ENCODE assay signal across 1 cellular context in the genomic region with DNA sequence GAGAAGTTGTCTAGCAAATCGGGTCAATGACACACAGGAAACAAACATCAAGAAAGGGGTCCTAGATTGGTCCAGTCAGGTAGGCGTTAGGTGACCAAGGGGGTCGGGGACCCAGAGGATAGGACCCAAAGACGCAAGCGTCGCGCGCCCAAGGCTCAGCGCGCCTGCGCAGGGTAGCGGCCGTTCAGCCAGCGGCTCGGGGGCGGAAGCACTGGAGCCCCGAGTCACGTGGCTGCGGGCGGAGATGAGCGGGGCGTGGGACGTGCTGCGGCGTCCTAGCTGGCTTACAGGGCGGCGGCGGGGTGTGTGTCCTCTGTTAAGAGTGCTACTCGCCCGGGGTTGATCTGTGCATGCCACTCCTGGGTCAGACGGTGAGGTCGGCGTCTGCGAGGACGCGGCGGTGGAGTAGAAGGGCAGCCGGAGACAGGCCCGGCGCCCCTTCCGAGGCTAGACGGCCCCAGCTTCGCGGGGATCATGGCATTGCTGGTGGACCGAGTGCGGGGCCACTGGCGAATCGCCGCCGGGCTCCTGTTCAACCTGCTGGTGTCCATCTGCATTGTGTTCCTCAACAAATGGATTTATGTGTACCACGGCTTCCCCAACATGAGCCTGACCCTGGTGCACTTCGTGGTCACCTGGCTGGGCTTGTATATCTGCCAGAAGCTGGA.
TF ChIP-seq lines count a peak whose summit lies in the region.

A gene (plus strand): TSS at position 273 of the 668 bp plus-strand sequence. CDS start 202 bp downstream, at position 475.

TF ChIP-seq in K562, 482 proteins besides CTCF, POLR2A, EP300 and RAD21 (continued from another document and continues in another):
- TF ChIP-seq, protein P1, sequence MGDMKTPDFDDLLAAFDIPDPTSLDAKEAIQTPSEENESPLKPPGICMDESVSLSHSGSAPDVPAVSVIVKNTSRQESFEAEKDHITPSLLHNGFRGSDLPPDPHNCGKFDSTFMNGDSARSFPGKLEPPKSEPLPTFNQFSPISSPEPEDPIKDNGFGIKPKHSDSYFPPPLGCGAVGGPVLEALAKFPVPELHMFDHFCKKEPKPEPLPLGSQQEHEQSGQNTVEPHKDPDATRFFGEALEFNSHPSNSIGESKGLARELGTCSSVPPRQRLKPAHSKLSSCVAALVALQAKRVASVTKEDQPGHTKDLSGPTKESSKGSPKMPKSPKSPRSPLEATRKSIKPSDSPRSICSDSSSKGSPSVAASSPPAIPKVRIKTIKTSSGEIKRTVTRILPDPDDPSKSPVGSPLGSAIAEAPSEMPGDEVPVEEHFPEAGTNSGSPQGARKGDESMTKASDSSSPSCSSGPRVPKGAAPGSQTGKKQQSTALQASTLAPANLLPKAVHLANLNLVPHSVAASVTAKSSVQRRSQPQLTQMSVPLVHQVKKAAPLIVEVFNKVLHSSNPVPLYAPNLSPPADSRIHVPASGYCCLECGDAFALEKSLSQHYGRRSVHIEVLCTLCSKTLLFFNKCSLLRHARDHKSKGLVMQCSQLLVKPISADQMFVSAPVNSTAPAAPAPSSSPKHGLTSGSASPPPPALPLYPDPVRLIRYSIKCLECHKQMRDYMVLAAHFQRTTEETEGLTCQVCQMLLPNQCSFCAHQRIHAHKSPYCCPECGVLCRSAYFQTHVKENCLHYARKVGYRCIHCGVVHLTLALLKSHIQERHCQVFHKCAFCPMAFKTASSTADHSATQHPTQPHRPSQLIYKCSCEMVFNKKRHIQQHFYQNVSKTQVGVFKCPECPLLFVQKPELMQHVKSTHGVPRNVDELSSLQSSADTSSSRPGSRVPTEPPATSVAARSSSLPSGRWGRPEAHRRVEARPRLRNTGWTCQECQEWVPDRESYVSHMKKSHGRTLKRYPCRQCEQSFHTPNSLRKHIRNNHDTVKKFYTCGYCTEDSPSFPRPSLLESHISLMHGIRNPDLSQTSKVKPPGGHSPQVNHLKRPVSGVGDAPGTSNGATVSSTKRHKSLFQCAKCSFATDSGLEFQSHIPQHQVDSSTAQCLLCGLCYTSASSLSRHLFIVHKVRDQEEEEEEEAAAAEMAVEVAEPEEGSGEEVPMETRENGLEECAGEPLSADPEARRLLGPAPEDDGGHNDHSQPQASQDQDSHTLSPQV (IDR thresholded peaks at IDR 0.05): no peak; the same call in 1 of the 2 replicates
- peak; percentile 84 for TF ChIP-seq ZFX (CRISPR knock-in tag; IDR thresholded peaks at IDR 0.05)
- TF ChIP-seq CAMTA2 (CRISPR knock-in tag; conservative IDR thresholded peaks at IDR 0.05): 0 out of 2 replicates have a peak, but pooled peaks have one; percentile 18
- no peak for TF ChIP-seq ARHGAP35 (IDR thresholded peaks at IDR 0.05; ENCODE audit: partially characterized antibody)
- peak; percentile 62 for TF ChIP-seq FIP1L1 (IDR thresholded peaks at IDR 0.05; ENCODE audit: low read depth, low read length, poor library complexity, severe bottlenecking)
- TF ChIP-seq PHF20 (IDR thresholded peaks at IDR 0.05; ENCODE audit: partially characterized antibody): peak; percentile 79
- no peak for TF ChIP-seq NR1H2 (CRISPR knock-in tag; IDR thresholded peaks at IDR 0.05)
- TF ChIP-seq, protein P2, sequence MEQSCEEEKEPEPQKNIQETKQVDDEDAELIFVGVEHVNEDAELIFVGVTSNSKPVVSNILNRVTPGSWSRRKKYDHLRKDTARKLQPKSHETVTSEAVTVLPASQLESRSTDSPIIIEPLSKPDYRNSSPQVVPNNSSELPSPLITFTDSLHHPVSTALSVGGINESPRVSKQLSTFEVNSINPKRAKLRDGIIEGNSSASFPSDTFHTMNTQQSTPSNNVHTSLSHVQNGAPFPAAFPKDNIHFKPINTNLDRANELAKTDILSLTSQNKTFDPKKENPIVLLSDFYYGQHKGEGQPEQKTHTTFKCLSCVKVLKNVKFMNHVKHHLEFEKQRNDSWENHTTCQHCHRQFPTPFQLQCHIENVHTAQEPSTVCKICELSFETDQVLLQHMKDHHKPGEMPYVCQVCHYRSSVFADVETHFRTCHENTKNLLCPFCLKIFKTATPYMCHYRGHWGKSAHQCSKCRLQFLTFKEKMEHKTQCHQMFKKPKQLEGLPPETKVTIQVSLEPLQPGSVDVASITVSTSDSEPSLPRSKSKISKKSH (CRISPR knock-in tag; IDR thresholded peaks at IDR 0.05): no peak
- no peak for TF ChIP-seq NONO (IDR thresholded peaks at IDR 0.05; ENCODE audit: low read depth in 2 of 2, low read length in 1 of 2)
- no peak for TF ChIP-seq PCBP2 (IDR thresholded peaks at IDR 0.05; ENCODE audit: low read depth, low read length, poor library complexity, severe bottlenecking)
- peak; percentile 55; the same call in 1 of the 2 replicates for TF ChIP-seq MXI1 (IDR thresholded peaks at IDR 0.05; ENCODE audit: low read depth, low read length)
- no peak for TF ChIP-seq ZC3H11A (IDR thresholded peaks at IDR 0.05; ENCODE audit: low read depth, low read length)
- TF ChIP-seq FOXA3 (CRISPR knock-in tag; conservative IDR thresholded peaks at IDR 0.05 in 1 of 2, IDR thresholded peaks at IDR 0.05 in 1 of 2): 0 out of 4 replicates have a peak, but pooled peaks of 1 of the 2 experiments have one; percentile 37
- no peak for TF ChIP-seq PTBP1 (IDR thresholded peaks at IDR 0.05; ENCODE audit: low read depth, low read length)
- TF ChIP-seq, protein P3, sequence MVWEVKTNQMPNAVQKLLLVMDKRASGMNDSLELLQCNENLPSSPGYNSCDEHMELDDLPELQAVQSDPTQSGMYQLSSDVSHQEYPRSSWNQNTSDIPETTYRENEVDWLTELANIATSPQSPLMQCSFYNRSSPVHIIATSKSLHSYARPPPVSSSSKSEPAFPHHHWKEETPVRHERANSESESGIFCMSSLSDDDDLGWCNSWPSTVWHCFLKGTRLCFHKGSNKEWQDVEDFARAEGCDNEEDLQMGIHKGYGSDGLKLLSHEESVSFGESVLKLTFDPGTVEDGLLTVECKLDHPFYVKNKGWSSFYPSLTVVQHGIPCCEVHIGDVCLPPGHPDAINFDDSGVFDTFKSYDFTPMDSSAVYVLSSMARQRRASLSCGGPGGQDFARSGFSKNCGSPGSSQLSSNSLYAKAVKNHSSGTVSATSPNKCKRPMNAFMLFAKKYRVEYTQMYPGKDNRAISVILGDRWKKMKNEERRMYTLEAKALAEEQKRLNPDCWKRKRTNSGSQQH (CRISPR knock-in tag; IDR thresholded peaks at IDR 0.05): peak; percentile 59; the same call in 1 of the 2 replicates
- TF ChIP-seq BHLHE40 (IDR thresholded peaks at IDR 0.05; ENCODE audit: low read length): peak; percentile 89
- TF ChIP-seq, protein P4, sequence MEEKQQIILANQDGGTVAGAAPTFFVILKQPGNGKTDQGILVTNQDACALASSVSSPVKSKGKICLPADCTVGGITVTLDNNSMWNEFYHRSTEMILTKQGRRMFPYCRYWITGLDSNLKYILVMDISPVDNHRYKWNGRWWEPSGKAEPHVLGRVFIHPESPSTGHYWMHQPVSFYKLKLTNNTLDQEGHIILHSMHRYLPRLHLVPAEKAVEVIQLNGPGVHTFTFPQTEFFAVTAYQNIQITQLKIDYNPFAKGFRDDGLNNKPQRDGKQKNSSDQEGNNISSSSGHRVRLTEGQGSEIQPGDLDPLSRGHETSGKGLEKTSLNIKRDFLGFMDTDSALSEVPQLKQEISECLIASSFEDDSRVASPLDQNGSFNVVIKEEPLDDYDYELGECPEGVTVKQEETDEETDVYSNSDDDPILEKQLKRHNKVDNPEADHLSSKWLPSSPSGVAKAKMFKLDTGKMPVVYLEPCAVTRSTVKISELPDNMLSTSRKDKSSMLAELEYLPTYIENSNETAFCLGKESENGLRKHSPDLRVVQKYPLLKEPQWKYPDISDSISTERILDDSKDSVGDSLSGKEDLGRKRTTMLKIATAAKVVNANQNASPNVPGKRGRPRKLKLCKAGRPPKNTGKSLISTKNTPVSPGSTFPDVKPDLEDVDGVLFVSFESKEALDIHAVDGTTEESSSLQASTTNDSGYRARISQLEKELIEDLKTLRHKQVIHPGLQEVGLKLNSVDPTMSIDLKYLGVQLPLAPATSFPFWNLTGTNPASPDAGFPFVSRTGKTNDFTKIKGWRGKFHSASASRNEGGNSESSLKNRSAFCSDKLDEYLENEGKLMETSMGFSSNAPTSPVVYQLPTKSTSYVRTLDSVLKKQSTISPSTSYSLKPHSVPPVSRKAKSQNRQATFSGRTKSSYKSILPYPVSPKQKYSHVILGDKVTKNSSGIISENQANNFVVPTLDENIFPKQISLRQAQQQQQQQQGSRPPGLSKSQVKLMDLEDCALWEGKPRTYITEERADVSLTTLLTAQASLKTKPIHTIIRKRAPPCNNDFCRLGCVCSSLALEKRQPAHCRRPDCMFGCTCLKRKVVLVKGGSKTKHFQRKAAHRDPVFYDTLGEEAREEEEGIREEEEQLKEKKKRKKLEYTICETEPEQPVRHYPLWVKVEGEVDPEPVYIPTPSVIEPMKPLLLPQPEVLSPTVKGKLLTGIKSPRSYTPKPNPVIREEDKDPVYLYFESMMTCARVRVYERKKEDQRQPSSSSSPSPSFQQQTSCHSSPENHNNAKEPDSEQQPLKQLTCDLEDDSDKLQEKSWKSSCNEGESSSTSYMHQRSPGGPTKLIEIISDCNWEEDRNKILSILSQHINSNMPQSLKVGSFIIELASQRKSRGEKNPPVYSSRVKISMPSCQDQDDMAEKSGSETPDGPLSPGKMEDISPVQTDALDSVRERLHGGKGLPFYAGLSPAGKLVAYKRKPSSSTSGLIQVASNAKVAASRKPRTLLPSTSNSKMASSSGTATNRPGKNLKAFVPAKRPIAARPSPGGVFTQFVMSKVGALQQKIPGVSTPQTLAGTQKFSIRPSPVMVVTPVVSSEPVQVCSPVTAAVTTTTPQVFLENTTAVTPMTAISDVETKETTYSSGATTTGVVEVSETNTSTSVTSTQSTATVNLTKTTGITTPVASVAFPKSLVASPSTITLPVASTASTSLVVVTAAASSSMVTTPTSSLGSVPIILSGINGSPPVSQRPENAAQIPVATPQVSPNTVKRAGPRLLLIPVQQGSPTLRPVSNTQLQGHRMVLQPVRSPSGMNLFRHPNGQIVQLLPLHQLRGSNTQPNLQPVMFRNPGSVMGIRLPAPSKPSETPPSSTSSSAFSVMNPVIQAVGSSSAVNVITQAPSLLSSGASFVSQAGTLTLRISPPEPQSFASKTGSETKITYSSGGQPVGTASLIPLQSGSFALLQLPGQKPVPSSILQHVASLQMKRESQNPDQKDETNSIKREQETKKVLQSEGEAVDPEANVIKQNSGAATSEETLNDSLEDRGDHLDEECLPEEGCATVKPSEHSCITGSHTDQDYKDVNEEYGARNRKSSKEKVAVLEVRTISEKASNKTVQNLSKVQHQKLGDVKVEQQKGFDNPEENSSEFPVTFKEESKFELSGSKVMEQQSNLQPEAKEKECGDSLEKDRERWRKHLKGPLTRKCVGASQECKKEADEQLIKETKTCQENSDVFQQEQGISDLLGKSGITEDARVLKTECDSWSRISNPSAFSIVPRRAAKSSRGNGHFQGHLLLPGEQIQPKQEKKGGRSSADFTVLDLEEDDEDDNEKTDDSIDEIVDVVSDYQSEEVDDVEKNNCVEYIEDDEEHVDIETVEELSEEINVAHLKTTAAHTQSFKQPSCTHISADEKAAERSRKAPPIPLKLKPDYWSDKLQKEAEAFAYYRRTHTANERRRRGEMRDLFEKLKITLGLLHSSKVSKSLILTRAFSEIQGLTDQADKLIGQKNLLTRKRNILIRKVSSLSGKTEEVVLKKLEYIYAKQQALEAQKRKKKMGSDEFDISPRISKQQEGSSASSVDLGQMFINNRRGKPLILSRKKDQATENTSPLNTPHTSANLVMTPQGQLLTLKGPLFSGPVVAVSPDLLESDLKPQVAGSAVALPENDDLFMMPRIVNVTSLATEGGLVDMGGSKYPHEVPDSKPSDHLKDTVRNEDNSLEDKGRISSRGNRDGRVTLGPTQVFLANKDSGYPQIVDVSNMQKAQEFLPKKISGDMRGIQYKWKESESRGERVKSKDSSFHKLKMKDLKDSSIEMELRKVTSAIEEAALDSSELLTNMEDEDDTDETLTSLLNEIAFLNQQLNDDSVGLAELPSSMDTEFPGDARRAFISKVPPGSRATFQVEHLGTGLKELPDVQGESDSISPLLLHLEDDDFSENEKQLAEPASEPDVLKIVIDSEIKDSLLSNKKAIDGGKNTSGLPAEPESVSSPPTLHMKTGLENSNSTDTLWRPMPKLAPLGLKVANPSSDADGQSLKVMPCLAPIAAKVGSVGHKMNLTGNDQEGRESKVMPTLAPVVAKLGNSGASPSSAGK (IDR thresholded peaks at IDR 0.05): peak; percentile 46; the same call in 1 of the 2 replicates
- peak; percentile 70 for TF ChIP-seq ZBED1 (IDR thresholded peaks at IDR 0.05)
- TF ChIP-seq ZNF384 (IDR thresholded peaks at IDR 0.05; ENCODE audit: low read depth, low read length): no peak
- TF ChIP-seq ARID1B (IDR thresholded peaks at IDR 0.05): no peak
- peak; percentile 92 for TF ChIP-seq HCFC1 (IDR thresholded peaks at IDR 0.05; ENCODE audit: low read depth, low read length)
- peak; percentile 21 for TF ChIP-seq DACH1 (IDR thresholded peaks at IDR 0.05; ENCODE audit: partially characterized antibody)
- TF ChIP-seq MEIS2 (IDR thresholded peaks at IDR 0.05; ENCODE audit: partially characterized antibody): peak; percentile 84
- TF ChIP-seq MCM7 (IDR thresholded peaks at IDR 0.05): no peak
- no peak for TF ChIP-seq STAT5B (CRISPR knock-in tag; IDR thresholded peaks at IDR 0.05)
- TF ChIP-seq, protein P5, sequence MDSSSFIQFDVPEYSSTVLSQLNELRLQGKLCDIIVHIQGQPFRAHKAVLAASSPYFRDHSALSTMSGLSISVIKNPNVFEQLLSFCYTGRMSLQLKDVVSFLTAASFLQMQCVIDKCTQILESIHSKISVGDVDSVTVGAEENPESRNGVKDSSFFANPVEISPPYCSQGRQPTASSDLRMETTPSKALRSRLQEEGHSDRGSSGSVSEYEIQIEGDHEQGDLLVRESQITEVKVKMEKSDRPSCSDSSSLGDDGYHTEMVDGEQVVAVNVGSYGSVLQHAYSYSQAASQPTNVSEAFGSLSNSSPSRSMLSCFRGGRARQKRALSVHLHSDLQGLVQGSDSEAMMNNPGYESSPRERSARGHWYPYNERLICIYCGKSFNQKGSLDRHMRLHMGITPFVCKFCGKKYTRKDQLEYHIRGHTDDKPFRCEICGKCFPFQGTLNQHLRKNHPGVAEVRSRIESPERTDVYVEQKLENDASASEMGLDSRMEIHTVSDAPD (CRISPR knock-in tag; IDR thresholded peaks at IDR 0.05): no peak
- TF ChIP-seq SMARCB1 (IDR thresholded peaks at IDR 0.05; ENCODE audit: insufficient read length, low read depth): no peak
- TF ChIP-seq SAP30 (IDR thresholded peaks at IDR 0.05; ENCODE audit: borderline replicate concordance, insufficient read depth, low read depth, low read length, poor library complexity, severe bottlenecking): peak; percentile 57
- TF ChIP-seq TEAD1 (CRISPR knock-in tag; IDR thresholded peaks at IDR 0.05): peak in 1 of 2 experiments; percentile 27; a peak in 1 of 4 replicates
- TF ChIP-seq SIN3A (IDR thresholded peaks at IDR 0.05; ENCODE audit: borderline replicate concordance in 2 of 2, control insufficient read depth in 1 of 2, low read depth in 2 of 2, low read length in 2 of 2): peak; percentile 58 to 69; a peak in 1 of 4 replicates
- peak; percentile 96 for TF ChIP-seq TOE1 (IDR thresholded peaks at IDR 0.05; ENCODE audit: borderline replicate concordance)
- no peak; the same call in 1 of the 2 replicates for TF ChIP-seq TOE1 (CRISPR knock-in tag; IDR thresholded peaks at IDR 0.05; ENCODE audit: borderline replicate concordance, low read depth)
- TF ChIP-seq ZNF174 (CRISPR knock-in tag; IDR thresholded peaks at IDR 0.05): no peak
- TF ChIP-seq, protein P6, sequence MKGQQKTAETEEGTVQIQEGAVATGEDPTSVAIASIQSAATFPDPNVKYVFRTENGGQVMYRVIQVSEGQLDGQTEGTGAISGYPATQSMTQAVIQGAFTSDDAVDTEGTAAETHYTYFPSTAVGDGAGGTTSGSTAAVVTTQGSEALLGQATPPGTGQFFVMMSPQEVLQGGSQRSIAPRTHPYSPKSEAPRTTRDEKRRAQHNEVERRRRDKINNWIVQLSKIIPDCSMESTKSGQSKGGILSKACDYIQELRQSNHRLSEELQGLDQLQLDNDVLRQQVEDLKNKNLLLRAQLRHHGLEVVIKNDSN (CRISPR knock-in tag; IDR thresholded peaks at IDR 0.05): peak; percentile 99
- TF ChIP-seq MIER1 (IDR thresholded peaks at IDR 0.05; ENCODE audit: low read depth): no peak
- no peak for TF ChIP-seq ADNP (tag; IDR thresholded peaks at IDR 0.05)
- TF ChIP-seq RBBP5 (IDR thresholded peaks at IDR 0.05; ENCODE audit: borderline replicate concordance, insufficient read depth, low read length, poor library complexity, severe bottlenecking): peak; percentile 66
